27 cellular contexts compared by ENCODE assay signal in the genomic region with DNA sequence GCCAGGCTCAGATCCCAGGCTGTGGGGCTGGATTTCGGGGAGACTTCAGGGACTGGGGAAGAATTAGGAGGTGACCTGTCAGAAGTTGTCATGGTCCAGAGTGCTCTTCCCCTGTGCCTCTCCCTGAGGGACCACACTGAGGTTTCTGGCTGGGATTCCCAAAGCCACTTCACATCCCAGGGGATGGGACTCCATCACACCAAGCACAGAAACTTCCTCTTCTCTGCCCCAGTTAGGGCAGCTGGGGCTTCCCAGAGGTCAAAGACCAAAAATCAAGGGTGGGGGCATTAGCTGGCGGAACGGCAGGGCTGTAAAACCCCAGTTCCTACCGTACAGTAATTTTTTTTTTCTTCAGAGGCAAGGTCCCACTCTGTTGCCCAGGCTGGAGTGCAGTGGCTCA. TPM values are rescaled to one million over a fixed set of nuclear protein-coding genes. Genes with fewer than 3 reads are reported as not detected.
"Had no signal": no experiment of that assay in that cellular context is flagged by ENCODE, and none has a peak within 500 bp of the region (broad histone marks: within the 10 kb centered on the region; RNA-seq: fewer than 3 reads in every experiment).

No MANE protein-coding gene starts in this region.

- H3K27me3 ChIP-seq: colonic mucosa, right lobe of liver, testis had no signal

- H3K4me1 ChIP-seq: colonic mucosa, right lobe of liver, testis, uterus had no signal

- H3K27me3 Mint-ChIP-seq: activated naive CD8-positive, alpha-beta T cell had no signal

- DNase-seq: activated CD4-positive, alpha-beta T cell treated with anti-CD3 and anti-CD28 coated beads for 36 hours; activated CD4-positive, alpha-beta T cell treated with anti-CD3 and anti-CD28 coated beads, Interleukin-2, amount 50 U/mL, for 4 hours; activated CD8-positive, alpha-beta memory T cell treated with anti-CD3 and anti-CD28 coated beads for 24 hours; activated CD8-positive, alpha-beta memory T cell treated with anti-CD3 and anti-CD28 coated beads, Interleukin-2, amount 50 U/mL, for 4 hours; activated T-cell treated with anti-CD3 and anti-CD28 coated beads, Interleukin-2, amount 50 U/mL, for 24 hours; amygdala; colonic mucosa; endodermal cell; left colon; mesenchymal stem cell; mucosa of descending colon; occipital lobe; posterior cingulate gyrus; right lobe of liver; stimulated activated CD4-positive, alpha-beta T cell treated with anti-CD3 and anti-CD28 coated beads, Interleukin-2, amount 100 ng/mL, for 24 hours; testis; trophoblast cell; uterus had no signal

- H3K4me3 Mint-ChIP-seq: activated CD4-positive, alpha-beta T cell treated with anti-CD3 and anti-CD28 coated beads for 36 hours; activated naive CD8-positive, alpha-beta T cell; activated T-cell treated with anti-CD3 and anti-CD28 coated beads, Interleukin-2, amount 50 U/mL, for 24 hours; activated T-helper 17 cell treated with anti-CD3 and anti-CD28 coated beads, Interleukin-2, amount 50 U/mL, for 72 hours; endodermal cell; neural crest cell; stimulated activated effector memory CD8-positive, alpha-beta T cell treated with anti-CD3 and anti-CD28 coated beads, Interleukin-12 subunit alpha, Interleukin-12 subunit beta, amount 100 ng/mL, for 72 hours had no signal

- H3K4me1 Mint-ChIP-seq: endodermal cell, neural crest cell had no signal

- H3K36me3 ChIP-seq: colonic mucosa, right lobe of liver, uterus had no signal

- H3K4me3 ChIP-seq: colonic mucosa, mucosa of descending colon, right lobe of liver, skin epidermis, testis, uterus had no signal

- H3K36me3 Mint-ChIP-seq: activated naive CD8-positive, alpha-beta T cell had no signal

- H3K27ac Mint-ChIP-seq: activated CD4-positive, alpha-beta T cell treated with anti-CD3 and anti-CD28 coated beads for 36 hours; activated naive CD8-positive, alpha-beta T cell; activated T-cell treated with anti-CD3 and anti-CD28 coated beads, Interleukin-2, amount 50 U/mL, for 24 hours; activated T-helper 17 cell treated with anti-CD3 and anti-CD28 coated beads, Interleukin-2, amount 50 U/mL, for 72 hours; endodermal cell; stimulated activated effector memory CD8-positive, alpha-beta T cell treated with anti-CD3 and anti-CD28 coated beads, Interleukin-12 subunit alpha, Interleukin-12 subunit beta, amount 100 ng/mL, for 72 hours had no signal

- H3K27ac ChIP-seq: colonic mucosa, epithelial cell of prostate, right lobe of liver, skin epidermis, testis, uterus had no signal

- H3K9me3 Mint-ChIP-seq: activated T-cell treated with anti-CD3 and anti-CD28 coated beads, Interleukin-2, amount 50 U/mL, for 24 hours; activated T-helper 17 cell treated with anti-CD3 and anti-CD28 coated beads, Interleukin-2, amount 50 U/mL, for 72 hours; endodermal cell; neural crest cell; stimulated activated effector memory CD8-positive, alpha-beta T cell treated with anti-CD3 and anti-CD28 coated beads, Interleukin-12 subunit alpha, Interleukin-12 subunit beta, amount 100 ng/mL, for 72 hours had no signal

- ATAC-seq: activated CD4-positive, alpha-beta T cell treated with anti-CD3 and anti-CD28 coated beads for 36 hours; activated T-helper 17 cell treated with anti-CD3 and anti-CD28 coated beads, Interleukin-2, amount 50 U/mL, for 72 hours; left colon; mucosa of descending colon; right lobe of liver; stimulated activated effector memory CD8-positive, alpha-beta T cell treated with anti-CD3 and anti-CD28 coated beads, Interleukin-12 subunit alpha, Interleukin-12 subunit beta, amount 100 ng/mL, for 72 hours had no signal

- H3K9me3 ChIP-seq: colonic mucosa, mucosa of descending colon, right lobe of liver, testis, uterus had no signal

RNA-seq across cellular contexts. Expression of gene FCER2, which starts 7.4 kb away (rescaled TPM):
- total RNA-seq: bronchial epithelial cell, endodermal cell, fibroblast of villous mesenchyme, lower leg skin, neural crest cell, occipital lobe had no signal

RNA-seq across cellular contexts. Expression of gene MCEMP1, which starts 17.6 kb away (rescaled TPM):
- total RNA-seq: activated CD4-positive, alpha-beta T cell treated with anti-CD3 and anti-CD28 coated beads for 36 hours; activated T-helper 17 cell treated with anti-CD3 and anti-CD28 coated beads, Interleukin-2, amount 50 U/mL, for 72 hours; bronchial epithelial cell; endodermal cell; fibroblast of villous mesenchyme; left colon; lower leg skin; neural crest cell; testis had no signal

RNA-seq across cellular contexts. Expression of gene RETN, which starts 25.6 kb away (rescaled TPM):
- total RNA-seq: activated CD4-positive, alpha-beta T cell treated with anti-CD3 and anti-CD28 coated beads for 36 hours; activated T-helper 17 cell treated with anti-CD3 and anti-CD28 coated beads, Interleukin-2, amount 50 U/mL, for 72 hours; bronchial epithelial cell; colonic mucosa; endodermal cell; fibroblast of villous mesenchyme; left colon; lower leg skin; mucosa of descending colon; neural crest cell; testis; uterus had no signal

RNA-seq across cellular contexts. Expression of gene CLEC4G, which starts 37.4 kb away (rescaled TPM):
- total RNA-seq: activated CD4-positive, alpha-beta T cell treated with anti-CD3 and anti-CD28 coated beads for 36 hours; activated T-helper 17 cell treated with anti-CD3 and anti-CD28 coated beads, Interleukin-2, amount 50 U/mL, for 72 hours; bronchial epithelial cell; endodermal cell; fibroblast of villous mesenchyme; neural crest cell; uterus had no signal
